ENCODE assay signal across 23 cellular contexts in the genomic region with DNA sequence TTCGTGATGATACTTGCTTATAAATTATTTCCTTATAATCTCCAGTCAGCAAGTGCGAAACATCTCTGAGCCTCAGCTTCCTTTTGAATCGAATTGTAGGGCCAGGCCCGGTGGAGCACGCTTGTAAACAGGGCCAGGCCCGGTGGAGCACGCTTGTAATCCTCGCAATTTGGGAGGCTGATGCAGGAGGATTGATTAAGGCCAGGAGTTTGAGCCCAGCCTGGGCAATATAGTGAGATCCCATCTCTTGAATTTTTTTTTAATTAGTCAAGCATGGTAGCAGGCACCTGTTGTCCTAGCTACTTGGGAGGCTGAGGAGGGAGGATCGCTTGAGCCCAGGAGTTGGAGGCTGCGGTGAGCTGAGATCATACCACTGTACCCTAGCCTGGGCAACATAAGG.
"Had no signal": no experiment of that assay in that cellular context is flagged by ENCODE, and none has a peak within 500 bp of the region (broad histone marks: within the 10 kb centered on the region; RNA-seq: fewer than 3 reads in every experiment).

No MANE protein-coding gene starts in this region.

- H3K4me2 ChIP-seq: KMS-11, SK-N-SH had no signal

- DNase-seq: IMR-90; Kasumi-1; MM.1S; NCI-H1092 treated with DMSO at 0.1 percent for 48 hours; NCI-H1436; NCI-H187; NCI-H2029; NCI-H2081 treated with DMSO at 0.1 percent for 48 hours; NCI-H2171; NCI-H226; NCI-H446; NCI-H510A; NCI-H524 treated with DMSO at 0.1 percent for 48 hours; NCI-H69; NCI-H774; NK-92 treated with Interleukin-12 subunit alpha and Interleukin-12 subunit beta, amount 100 ng/mL, for 24 hours; PC-3; SHP77; SK-N-SH; SW 1271 had no signal

- H3K27ac ChIP-seq: KMS-11, RWPE1 had no signal

- ATAC-seq: Panc1, PC-3 had no signal

- H3K9me3 ChIP-seq: SK-N-SH had no signal

- H3K9ac ChIP-seq: KMS-11, SK-N-SH had no signal
